In the genomic region with DNA sequence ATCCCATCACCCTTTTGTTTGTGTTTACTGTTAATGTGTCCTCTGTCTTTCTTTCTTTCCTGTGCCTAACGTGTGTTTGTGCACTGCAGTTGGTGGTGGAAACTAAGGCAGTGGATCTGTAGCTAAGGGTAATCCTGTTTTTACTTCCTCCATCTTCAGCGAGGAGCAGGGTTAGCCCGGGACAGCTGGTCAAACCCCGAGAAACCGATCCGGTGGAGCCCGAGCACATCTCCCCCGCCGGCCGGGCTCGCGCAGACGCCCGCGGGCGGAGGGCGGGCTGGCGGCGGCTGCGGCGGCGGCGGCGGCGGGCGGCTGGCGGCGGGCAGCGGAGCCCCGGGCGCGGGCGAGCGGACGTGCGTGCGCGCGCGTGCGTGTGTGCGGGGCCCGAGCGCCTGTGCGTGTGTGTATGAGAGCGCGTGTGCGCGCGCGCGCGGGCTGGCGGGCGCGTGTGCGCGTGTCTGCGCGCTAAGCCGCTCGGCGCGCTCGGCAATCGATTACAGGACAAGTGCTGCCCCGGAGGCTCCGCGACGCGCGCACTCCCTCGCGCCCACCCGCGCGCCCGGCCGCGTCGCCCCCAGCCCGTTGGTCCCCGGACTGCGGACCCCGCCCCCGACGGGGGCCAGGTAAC, we compare ENCODE assay signal across 8 cellular contexts.
DNase-seq lines count a peak whose midpoint lies in the region; TF ChIP-seq lines count a peak whose summit lies in the region.

A gene (minus strand): TSS at position 176 of the 628 bp plus-strand sequence. CDS start 2,983 bp downstream, outside the sequence.

- TF ChIP-seq POLR2A in erythroblast (IDR thresholded peaks at IDR 0.05; ENCODE audit: low read length): no peak

- no peaks in the 10 kb centered on the region for H3K4me1 ChIP-seq in mucosa of stomach (ENCODE audit: control insufficient read depth, insufficient read depth, low read length)

- H3K9ac ChIP-seq in mucosa of stomach (ENCODE audit: low read length): peak within 1 kb of the TSS; percentile 82

- no peaks in the 10 kb centered on the region for H3K9me3 ChIP-seq in mucosa of stomach (ENCODE audit: control insufficient read depth, low read length)

- TF ChIP-seq CTCF in GM20000 (IDR thresholded peaks at IDR 0.05; ENCODE audit: extremely low read depth, missing control alignments): no peak

- peak within 1 kb of the TSS; percentile 61 for H3K4me3 ChIP-seq in mucosa of stomach (ENCODE audit: low read length)

- no peaks in the 10 kb centered on the region for H3K36me3 ChIP-seq in mucosa of stomach (ENCODE audit: control insufficient read depth, insufficient read depth, low read length)

- H3K27me3 ChIP-seq in mucosa of stomach (ENCODE audit: control insufficient read depth, insufficient read depth, low read length): no peaks in the 10 kb centered on the region

- peak; percentile 39 for DNase-seq in COLO829 (ENCODE audit: low spot score)
- peak; percentile 85 for DNase-seq in GM20000 (ENCODE audit: low spot score)
- DNase-seq in HS-5 (ENCODE audit: low read depth): peak; percentile 52
- DNase-seq in NOMO-1 treated with DMSO at 0.1 percent for 48 hours (lab: John Stamatoyannopoulos, UW; ENCODE audit: unreplicated experiment): peak; percentile 59
- DNase-seq in activated T-cell treated with anti-CD3 and anti-CD28 coated beads for 24 hours (ENCODE audit: low read depth): peak; percentile 59
- DNase-seq in erythroblast (lab: John Stamatoyannopoulos, UW): peak; percentile 89 to 91
- DNase-seq in stimulated activated CD8-positive, alpha-beta memory T cell treated with anti-CD3 and anti-CD28 coated beads, Interleukin-4, amount 100 ng/mL, for 48 hours: peak; percentile 75

Comparison
In these comparisons a context has a peak if more than half of its experiments do, and no peak if none do; other contexts are left out.
1. Peak in every context shown above with its lines: DNase-seq and H3K4me3 ChIP-seq.
2. DNase-seq: peak in every context shown above with its lines; median percentile 90 in erythroblast; 85 in GM20000; 75 in stimulated activated CD8-positive, alpha-beta memory T cell treated with anti-CD3 and anti-CD28 coated beads, Interleukin-4, amount 100 ng/mL, for 48 hours; 59 in NOMO-1 treated with DMSO at 0.1 percent for 48 hours; 59 in activated T-cell treated with anti-CD3 and anti-CD28 coated beads for 24 hours; 52 in HS-5; 39 in COLO829.